Comparison of ENCODE assay signal across 8 cellular contexts in the genomic region with DNA sequence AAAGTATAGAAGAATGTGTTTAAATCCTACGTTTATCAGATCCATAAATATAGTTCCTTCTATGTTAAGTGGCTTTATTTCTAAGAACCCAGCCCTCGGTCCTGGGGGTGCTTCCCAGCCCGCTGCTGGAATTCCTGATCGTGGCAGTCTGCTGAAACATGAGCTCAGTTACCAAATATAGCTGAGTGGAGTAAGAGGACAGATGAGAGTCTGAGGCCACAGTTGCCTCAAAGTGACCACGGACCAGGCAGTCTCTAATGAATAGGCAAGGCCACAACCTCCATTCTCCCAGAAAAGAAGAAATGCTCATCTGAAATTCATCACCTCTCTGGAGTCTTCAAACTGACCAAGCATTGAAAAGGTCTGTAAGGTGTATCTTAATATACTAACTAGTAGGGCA. TPM values are rescaled to one million over a fixed set of nuclear protein-coding genes. Genes with fewer than 3 reads are reported as not detected.
A peak's percentile ranks its signal among the peaks of the same experiment; 100 is the strongest.
DNase-seq lines count a peak whose midpoint lies in the region; ATAC-seq and TF ChIP-seq lines count a peak whose summit lies in the region.

Gene PALLD (plus strand): TSS at position 219 of the 400 bp plus-strand sequence.

- BruUV-seq in IMR-90 (replicated peaks; lab: Mats Ljungman, UMichigan): no TSS peak

- H3K18ac ChIP-seq in IMR-90 (ENCODE audit: low read depth, low read length): no peak within 1 kb of the TSS; the same call in 1 of the 2 replicates

- H3K27me3 ChIP-seq in IMR-90 (ENCODE audit: control insufficient read depth, insufficient read depth, low read length) (no peaks in the 10 kb centered on the region), hepatocyte (no peaks in the 10 kb centered on the region), stomach (no peaks in the 10 kb centered on the region)

- H3K4me2 ChIP-seq in IMR-90 (ENCODE audit: low read depth, low read length): no peak within 1 kb of the TSS; the same call in 1 of the 2 replicates
- H3K4me2 ChIP-seq in hepatocyte: no peak within 1 kb of the TSS

- POLR2A ChIA-PET in IMR-90 (lab: Charles Lee; ENCODE audit: unreplicated experiment): no interaction called here

- H3K27ac Mint-ChIP-seq in brain: peak within 1 kb of the TSS in 2 of 5 experiments; percentile 81 to 85

- H4K91ac ChIP-seq in IMR-90 (ENCODE audit: insufficient read depth, low read depth, low read length): no peak within 1 kb of the TSS

- H2AFZ ChIP-seq in IMR-90 (replicated peaks; ENCODE audit: low read length, poor library complexity) (no peak within 1 kb of the TSS), hepatocyte (no peak within 1 kb of the TSS)

- H2BK15ac ChIP-seq in IMR-90 (ENCODE audit: low read depth, low read length): no peak within 1 kb of the TSS

- H3K4ac ChIP-seq in IMR-90 (ENCODE audit: low read depth, low read length): no peak within 1 kb of the TSS

- H3K9me2 ChIP-seq in hepatocyte (replicated peaks; ENCODE audit: insufficient read depth): no peaks in the 10 kb centered on the region

- TF ChIP-seq POLR2A in IMR-90 (IDR thresholded peaks at IDR 0.05; ENCODE audit: low read depth, low read length): no peak
- TF ChIP-seq POLR2A in stomach (IDR thresholded peaks at IDR 0.05): no peak

- H2BK20ac ChIP-seq in IMR-90 (ENCODE audit: low read depth, low read length): no peak within 1 kb of the TSS

- H3K36me3 ChIP-seq in IMR-90 (ENCODE audit: control insufficient read depth, insufficient read depth, low read length) (no peaks in the 10 kb centered on the region), hepatocyte (replicated peaks; ENCODE audit: insufficient read depth, low read depth) (no peaks in the 10 kb centered on the region), stomach (no peaks in the 10 kb centered on the region)

- DNase-seq in IMR-90 (peak; percentile 60), hepatocyte (ENCODE audit: low spot score) (peak; percentile 7), stomach (no peak), NCI-H1436 (lab: John Stamatoyannopoulos, UW) (no peak), NAMALWA (ENCODE audit: low spot score) (no peak)

- H3K4me1 ChIP-seq in IMR-90 (ENCODE audit: control insufficient read depth, insufficient read depth, low read length) (no peaks in the 10 kb centered on the region; the same call in 1 of the 2 replicates), hepatocyte (ENCODE audit: insufficient read depth) (no peaks in the 10 kb centered on the region), stomach (peaks cover 0 to 14% (median 0%) of the 10 kb centered on the region in 4 donors)

- TF ChIP-seq CTCF in IMR-90 (conservative IDR thresholded peaks at IDR 0.05; ENCODE audit: low read depth, low read length) (no peak), brain (conservative IDR thresholded peaks at IDR 0.05) (no peak), hepatocyte (IDR thresholded peaks at IDR 0.05; ENCODE audit: poor library complexity) (no peak), stomach (IDR thresholded peaks at IDR 0.05) (no peak)

- no peaks in the 10 kb centered on the region for H3K36me3 Mint-ChIP-seq in brain

- no peak within 1 kb of the TSS for H3K23ac ChIP-seq in IMR-90 (ENCODE audit: low read depth, low read length)

- no peak within 1 kb of the TSS for H3K9ac ChIP-seq in IMR-90 (ENCODE audit: low read depth, low read length)

- peaks cover 21% of the 10 kb centered on the region for H3K4me1 Mint-ChIP-seq in brain

- peaks cover 3% of the 10 kb centered on the region for H3K27me3 Mint-ChIP-seq in brain

- H3K9me3 Mint-ChIP-seq in brain: no peaks in the 10 kb centered on the region

- no peak within 1 kb of the TSS for H2BK120ac ChIP-seq in IMR-90 (ENCODE audit: low read depth, low read length)

- no peak within 1 kb of the TSS for H4K8ac ChIP-seq in IMR-90 (ENCODE audit: low read depth in 2 of 2, low read length in 2 of 2)

- H2AK5ac ChIP-seq in IMR-90 (ENCODE audit: low read depth, low read length): no peak within 1 kb of the TSS

- in situ Hi-C loops in IMR-90 (cut with MboI; ENCODE audit: low sequenced_read_pairs): no loop called here

- no peaks in the 10 kb centered on the region for H3K79me1 ChIP-seq in IMR-90 (ENCODE audit: low read depth in 1 of 2, low read length in 2 of 2)

- H3K4me3 Mint-ChIP-seq in brain: peak within 1 kb of the TSS in 2 of 5 experiments; percentile 70 to 81

- no peak for TF ChIP-seq RAD21 in IMR-90 (IDR thresholded peaks at IDR 0.05; ENCODE audit: low read length)

- no peak within 1 kb of the TSS for H3K4me3 ChIP-seq in IMR-90 (ENCODE audit: insufficient read depth, low read depth, low read length)
- H3K4me3 ChIP-seq in hepatocyte: no peak within 1 kb of the TSS
- no peak within 1 kb of the TSS for H3K4me3 ChIP-seq in stomach

- intact Hi-C loops in IMR-90 (cut with micrococcal nuclease): no loop called here
- intact Hi-C loops in stomach (cut with DNase I; ENCODE audit: low total_unique reads): no loop called here

- no CpG with 5 or more reads among the region's 5 CpGs for WGBS in IMR-90 (ENCODE audit: extremely low coverage in 2 of 2, insufficient read length in 1 of 2), 2 experiments
- WGBS in hepatocyte (ENCODE audit: low lambda C conversion rate, missing lambda C conversion rate): 30% methylated on average over 5 of the region's 5 CpGs
- WGBS in stomach, 5 donors: 48 to 69% (median 56%) methylated on average over 5 of the region's 5 CpGs

- ATAC-seq in IMR-90 (ENCODE audit: low read depth) (peak; percentile 77), GM21381 (IDR thresholded peaks at IDR 0.05; ENCODE audit: unreplicated experiment) (no peak), GM21825 (IDR thresholded peaks at IDR 0.05; ENCODE audit: unreplicated experiment) (no peak)

- dilution Hi-C loops in IMR-90 (cut with HindIII; ENCODE audit: low sequenced_read_pairs, unreplicated experiment): no loop called here

- H3K79me2 ChIP-seq in hepatocyte: no peaks in the 10 kb centered on the region

- H3K9me1 ChIP-seq in IMR-90 (ENCODE audit: insufficient read depth, low read length): no peaks in the 10 kb centered on the region; the same call in 1 of the 2 replicates

- H2BK5ac ChIP-seq in IMR-90 (ENCODE audit: low read depth, low read length, poor library complexity, severe bottlenecking): no peak within 1 kb of the TSS

- H4K5ac ChIP-seq in IMR-90 (ENCODE audit: low read depth, low read length): no peak within 1 kb of the TSS

- H4K20me1 ChIP-seq in IMR-90 (ENCODE audit: insufficient read depth, low read length) (no peaks in the 10 kb centered on the region), hepatocyte (ENCODE audit: insufficient read depth, poor library complexity, severe bottlenecking) (no peaks in the 10 kb centered on the region)

- H3K27ac ChIP-seq in IMR-90 (ENCODE audit: insufficient read depth, low read length) (no peak within 1 kb of the TSS), hepatocyte (no peak within 1 kb of the TSS), stomach (no peak within 1 kb of the TSS)

- H2AK9ac ChIP-seq in IMR-90 (replicated peaks; ENCODE audit: low read depth, low read length, poor library complexity): no peak within 1 kb of the TSS

- CTCF ChIA-PET in IMR-90 (lab: Yijun Ruan, JAX): interaction anchor here (1.6 kb wide), 1 partner anchor 10 kb away, joined by 3 read pairs; no protein-coding TSS in a partner anchor

- TF ChIP-seq EP300 in stomach (IDR thresholded peaks at IDR 0.05): no peak

- no peaks in the 10 kb centered on the region for H3K9me3 ChIP-seq in IMR-90 (ENCODE audit: control insufficient read depth, insufficient read depth, low read length)
- H3K9me3 ChIP-seq in hepatocyte (ENCODE audit: low read depth): no peaks in the 10 kb centered on the region
- no peaks in the 10 kb centered on the region for H3K9me3 ChIP-seq in stomach

- H3K56ac ChIP-seq in IMR-90 (ENCODE audit: extremely low read depth, insufficient read depth, low read length): no peak within 1 kb of the TSS

- H3K14ac ChIP-seq in IMR-90 (replicated peaks; ENCODE audit: low read depth, low read length): no peak within 1 kb of the TSS

TF ChIP-seq in IMR-90, 13 proteins besides CTCF, POLR2A, EP300 and RAD21:
- TF ChIP-seq, protein P1, sequence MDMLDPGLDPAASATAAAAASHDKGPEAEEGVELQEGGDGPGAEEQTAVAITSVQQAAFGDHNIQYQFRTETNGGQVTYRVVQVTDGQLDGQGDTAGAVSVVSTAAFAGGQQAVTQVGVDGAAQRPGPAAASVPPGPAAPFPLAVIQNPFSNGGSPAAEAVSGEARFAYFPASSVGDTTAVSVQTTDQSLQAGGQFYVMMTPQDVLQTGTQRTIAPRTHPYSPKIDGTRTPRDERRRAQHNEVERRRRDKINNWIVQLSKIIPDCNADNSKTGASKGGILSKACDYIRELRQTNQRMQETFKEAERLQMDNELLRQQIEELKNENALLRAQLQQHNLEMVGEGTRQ (IDR thresholded peaks at IDR 0.05; ENCODE audit: low read depth, low read length): no peak
- TF ChIP-seq CEBPB (IDR thresholded peaks at IDR 0.05; ENCODE audit: low read depth, low read length) (no peak), MAZ (IDR thresholded peaks at IDR 0.05; ENCODE audit: borderline replicate concordance, low read depth, low read length) (no peak), MXI1 (IDR thresholded peaks at IDR 0.05; ENCODE audit: borderline replicate concordance, low read depth, low read length) (no peak), NFE2L2 (IDR thresholded peaks at IDR 0.05; ENCODE audit: low read depth, low read length) (no peak), BHLHE40 (IDR thresholded peaks at IDR 0.05; ENCODE audit: low read depth, low read length) (no peak), MAFK (IDR thresholded peaks at IDR 0.05; ENCODE audit: low read depth, low read length) (no peak), RCOR1 (IDR thresholded peaks at IDR 0.05; ENCODE audit: insufficient replicate concordance, low read length) (no peak), SMC3 (IDR thresholded peaks at IDR 0.05; ENCODE audit: low read depth, low read length) (no peak)
- TF ChIP-seq, protein P2, sequence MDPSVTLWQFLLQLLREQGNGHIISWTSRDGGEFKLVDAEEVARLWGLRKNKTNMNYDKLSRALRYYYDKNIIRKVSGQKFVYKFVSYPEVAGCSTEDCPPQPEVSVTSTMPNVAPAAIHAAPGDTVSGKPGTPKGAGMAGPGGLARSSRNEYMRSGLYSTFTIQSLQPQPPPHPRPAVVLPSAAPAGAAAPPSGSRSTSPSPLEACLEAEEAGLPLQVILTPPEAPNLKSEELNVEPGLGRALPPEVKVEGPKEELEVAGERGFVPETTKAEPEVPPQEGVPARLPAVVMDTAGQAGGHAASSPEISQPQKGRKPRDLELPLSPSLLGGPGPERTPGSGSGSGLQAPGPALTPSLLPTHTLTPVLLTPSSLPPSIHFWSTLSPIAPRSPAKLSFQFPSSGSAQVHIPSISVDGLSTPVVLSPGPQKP (IDR thresholded peaks at IDR 0.05; ENCODE audit: borderline replicate concordance, low read depth, low read length): no peak

RNA-seq across cellular contexts. Expression of gene PALLD, which starts in this region (rescaled TPM):
- total RNA-seq in IMR-90 (2012; rRNA removed) (91.9 and 112 TPM in 2 replicates), hepatocyte (68.9 and 85.2 TPM in 2 replicates), stomach (100 to 1,000 TPM; 204 to 984 (median 301) TPM)
- polyA plus RNA-seq in IMR-90 (2012; rRNA removed) (71.0 and 91.0 TPM in 2 replicates), brain (ENCODE audit: insufficient read depth, low read depth, low replicate concordance) (23.9 TPM), hepatocyte (65.0 and 82.7 TPM in 2 replicates), stomach (100 to 1,000 TPM in 1 of 3 donors, 10 to 100 TPM in 2; 75.9 to 105 (median 85.8) TPM)
- 44.9 and 48.4 TPM in 2 replicates for polyA plus RNA-seq in IMR-90 (2012; cell fraction: cytosol; rRNA removed)
- polyA plus RNA-seq in IMR-90 (2012; cell fraction: nucleus; rRNA removed; ENCODE audit: low replicate concordance): 75.8 and 98.2 TPM in 2 replicates

Comparison
In these comparisons a context has a peak if more than half of its experiments do, and no peak if none do; other contexts are left out.
1. DNase-seq: peak in IMR-90 (single experiment) and hepatocyte (single experiment); none in stomach (single experiment), NCI-H1436 (single experiment) and NAMALWA (single experiment).